ENCODE assay signal across 8 cellular contexts in genomic region chr1:25608488-25609178, GRCh38. TPM values are rescaled to one million over a fixed set of nuclear protein-coding genes. Genes with fewer than 3 reads are reported as not detected.
DNase-seq lines count a peak whose midpoint lies in the region; ATAC-seq, FAIRE-seq and TF ChIP-seq lines count a peak whose summit lies in the region.

No MANE protein-coding gene starts in this region.

- H3K4me3 ChIP-seq in esophagus squamous epithelium, result peak overlapping the region in 1 of 4 donors; percentile 39

- 8 to 13% methylated on average over 13 to 15 of the region's 15 CpGs for WGBS in esophagus squamous epithelium, 2 donors

- TF ChIP-seq CTCF in 22Rv1 (IDR thresholded peaks at IDR 0.05), result peak; percentile 70
- peak; percentile 72 to 87 (median 78) for TF ChIP-seq CTCF in esophagus squamous epithelium (IDR thresholded peaks at IDR 0.05)

- ATAC-seq in natural killer cell treated with Interleukin-12 subunit alpha and Interleukin-12 subunit beta and Interleukin-15 and Interleukin-18, amount 100 ng/mL, for 72 hours, result peak; percentile 94 to 98

- peaks cover 27% of the 10 kb centered on the region for H3K27me3 Mint-ChIP-seq in activated T-cell treated with anti-CD3 and anti-CD28 coated beads, Interleukin-2, amount 50 U/mL, for 24 hours
- H3K27me3 Mint-ChIP-seq in natural killer cell treated with Interleukin-12 subunit alpha and Interleukin-12 subunit beta and Interleukin-15 and Interleukin-18, amount 100 ng/mL, for 72 hours, result peaks cover 20 to 27% of the 10 kb centered on the region in 2 donors

- H3K9me3 ChIP-seq in esophagus squamous epithelium, result no peaks in the 10 kb centered on the region

- no peaks in the 10 kb centered on the region for H3K36me3 ChIP-seq in esophagus squamous epithelium

- FAIRE-seq in GM12892 (lab: Jason Lieb, UNC) (peak; percentile 83), RCC 7860 (lab: Jason Lieb, UNC) (peak; percentile 83)

- DNase-seq in GM12892 (ENCODE audit: insufficient read length), result peak; percentile 61
- DNase-seq in RCC 7860 (ENCODE audit: low spot score), result peak; percentile 47
- DNase-seq in activated T-cell treated with anti-CD3 and anti-CD28 coated beads, Interleukin-2, amount 50 U/mL, for 24 hours, result peak; percentile 87
- no peak for DNase-seq in esophagus squamous epithelium (lab: John Stamatoyannopoulos, UW)
- DNase-seq in natural killer cell treated with Interleukin-12 subunit alpha and Interleukin-12 subunit beta and Interleukin-15 and Interleukin-18, amount 100 ng/mL, for 72 hours (ENCODE audit: low spot score), result peak; percentile 88
- peak; percentile 66 to 88 (median 82) for DNase-seq in stimulated activated naive CD4-positive, alpha-beta T cell (lab: John Stamatoyannopoulos, UW)

- H3K36me3 Mint-ChIP-seq in activated T-cell treated with anti-CD3 and anti-CD28 coated beads, Interleukin-2, amount 50 U/mL, for 24 hours (ENCODE audit: low read depth), result no peaks in the 10 kb centered on the region
- no peaks in the 10 kb centered on the region for H3K36me3 Mint-ChIP-seq in natural killer cell treated with Interleukin-12 subunit alpha and Interleukin-12 subunit beta and Interleukin-15 and Interleukin-18, amount 100 ng/mL, for 72 hours

- no peak for TF ChIP-seq EP300 in Ishikawa (IDR thresholded peaks at IDR 0.05; ENCODE audit: borderline replicate concordance)

- no peaks in the 10 kb centered on the region for H3K9me3 Mint-ChIP-seq in activated T-cell treated with anti-CD3 and anti-CD28 coated beads, Interleukin-2, amount 50 U/mL, for 24 hours
- H3K9me3 Mint-ChIP-seq in natural killer cell treated with Interleukin-12 subunit alpha and Interleukin-12 subunit beta and Interleukin-15 and Interleukin-18, amount 100 ng/mL, for 72 hours, result no peaks in the 10 kb centered on the region

- H3K27ac ChIP-seq in 22Rv1 (no peak overlapping the region), esophagus squamous epithelium (no peak overlapping the region)

- H3K4me1 Mint-ChIP-seq in activated T-cell treated with anti-CD3 and anti-CD28 coated beads, Interleukin-2, amount 50 U/mL, for 24 hours (ENCODE audit: low read depth), result peaks cover 12% of the 10 kb centered on the region
- H3K4me1 Mint-ChIP-seq in natural killer cell treated with Interleukin-12 subunit alpha and Interleukin-12 subunit beta and Interleukin-15 and Interleukin-18, amount 100 ng/mL, for 72 hours (ENCODE audit: low read depth in 2 of 2), result peaks cover 4% of the 10 kb centered on the region in 2 donors

- peaks cover 9 to 31% (median 11%) of the 10 kb centered on the region in 3 donors for H3K4me1 ChIP-seq in esophagus squamous epithelium

- no peaks in the 10 kb centered on the region for H3K27me3 ChIP-seq in esophagus squamous epithelium

- peak; percentile 71 for TF ChIP-seq RAD21 in Ishikawa (IDR thresholded peaks at IDR 0.05; ENCODE audit: low read depth)

- TF ChIP-seq POLR2A in GM12892 (IDR thresholded peaks at IDR 0.05; ENCODE audit: low read depth, low read length) (no peak), esophagus squamous epithelium (IDR thresholded peaks at IDR 0.05) (no peak)

- intact Hi-C loops in esophagus squamous epithelium (cut with DNase I), result loop anchor here (5.0 kb wide), 1 partner anchor 189 kb away; no protein-coding TSS in a partner anchor

- no peak overlapping the region for H3K4me3 Mint-ChIP-seq in activated T-cell treated with anti-CD3 and anti-CD28 coated beads, Interleukin-2, amount 50 U/mL, for 24 hours
- peak overlapping the region; percentile 21 for H3K4me3 Mint-ChIP-seq in natural killer cell treated with Interleukin-12 subunit alpha and Interleukin-12 subunit beta and Interleukin-15 and Interleukin-18, amount 100 ng/mL, for 72 hours

- H3K27ac Mint-ChIP-seq in activated T-cell treated with anti-CD3 and anti-CD28 coated beads, Interleukin-2, amount 50 U/mL, for 24 hours, result no peak overlapping the region
- no peak overlapping the region for H3K27ac Mint-ChIP-seq in natural killer cell treated with Interleukin-12 subunit alpha and Interleukin-12 subunit beta and Interleukin-15 and Interleukin-18, amount 100 ng/mL, for 72 hours

TF ChIP-seq in Ishikawa, 13 proteins besides CTCF, POLR2A, EP300 and RAD21:
- TF ChIP-seq TEAD4 (IDR thresholded peaks at IDR 0.05), result no peak
- no peak for TF ChIP-seq ZBTB7A (IDR thresholded peaks at IDR 0.05; ENCODE audit: low read depth)
- no peak for TF ChIP-seq CREB1 (IDR thresholded peaks at IDR 0.05; ENCODE audit: low read depth)
- TF ChIP-seq USF1 (IDR thresholded peaks at IDR 0.05), result peak; percentile 86
- TF ChIP-seq CEBPB (IDR thresholded peaks at IDR 0.05), result no peak
TF ChIP-seq in Ishikawa: peak in this region for 1.

RNA-seq across cellular contexts. Expression of gene MAN1C1, which starts 8.0 kb away (rescaled TPM):
- 0.15 TPM for polyA plus RNA-seq in GM12892 (2012; ENCODE audit: missing spikeins)
- 1 to 10 TPM in 3 of 4 donors, under 1 TPM in 1; 0.91 to 7.4 (median 3.8) TPM for total RNA-seq in esophagus squamous epithelium
- 1 to 10 TPM in 1 of 2 donors, under 1 TPM in 1; 0.88 to 2.5 TPM for total RNA-seq in natural killer cell treated with Interleukin-12 subunit alpha and Interleukin-12 subunit beta and Interleukin-15 and Interleukin-18, amount 100 ng/mL, for 72 hours
